Comparison of ENCODE assay signal across 8 cellular contexts in the genomic region with DNA sequence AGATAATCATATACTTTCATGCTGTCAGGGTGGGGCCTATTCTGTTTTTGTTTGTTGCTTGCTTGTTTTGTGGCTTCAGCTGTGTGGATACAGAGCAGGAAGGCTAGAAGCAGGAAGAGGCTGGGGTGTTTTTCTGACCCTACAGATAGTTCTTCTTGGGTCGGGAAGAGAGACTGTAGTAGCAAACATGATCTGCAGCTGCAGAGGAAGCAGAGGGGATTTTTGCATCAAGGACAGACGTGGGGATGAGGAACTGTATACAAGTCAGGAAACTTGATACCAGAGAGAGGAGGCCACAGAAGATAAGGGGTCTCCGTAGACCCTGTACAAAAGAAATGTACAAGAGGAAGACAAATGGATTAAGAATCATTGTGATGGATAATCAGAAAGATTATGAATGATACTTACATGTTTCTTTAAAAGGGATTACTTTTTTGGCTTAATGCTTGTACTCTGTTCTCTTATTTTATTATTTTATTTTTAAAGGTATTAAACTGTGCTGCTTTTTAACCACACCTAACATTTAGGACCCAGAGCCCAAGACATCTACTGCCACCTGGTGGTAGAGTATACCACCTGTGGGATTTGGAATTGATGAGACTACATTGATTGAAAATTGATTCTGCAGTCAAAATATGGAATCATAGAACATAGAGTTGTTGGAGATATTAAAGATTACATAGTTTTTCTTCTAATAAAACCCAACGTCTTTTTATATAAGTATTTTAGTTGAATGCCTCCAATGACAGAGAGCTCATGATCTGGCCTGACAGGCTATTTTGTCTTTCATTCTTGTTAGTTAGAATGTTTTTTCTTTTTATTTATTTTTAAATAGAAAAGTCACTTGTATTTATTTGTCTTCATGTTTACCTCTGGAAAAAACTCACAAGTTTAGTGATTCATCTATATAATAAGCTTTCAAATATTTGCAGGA. TPM values are rescaled to one million over a fixed set of nuclear protein-coding genes. Genes with fewer than 3 reads are reported as not detected.
A peak's percentile ranks its signal among the peaks of the same experiment; 100 is the strongest.
DNase-seq lines count a peak whose midpoint lies in the region; ATAC-seq, FAIRE-seq and TF ChIP-seq lines count a peak whose summit lies in the region.

No MANE protein-coding gene starts in this region.

- H3K4me1 ChIP-seq in kidney (ENCODE audit: control insufficient read depth in 1 of 2, insufficient read depth in 1 of 2, low read depth in 1 of 2, low read length in 2 of 2): peaks cover 0 to 3% of the 10 kb centered on the region in 2 donors

- H3K36me3 ChIP-seq in kidney (ENCODE audit: control insufficient read depth in 1 of 2, insufficient read depth in 2 of 2, low read length in 2 of 2): no peaks in the 10 kb centered on the region

- ATAC-seq in HG02938 (IDR thresholded peaks at IDR 0.05; ENCODE audit: unreplicated experiment): no peak
- no peak for ATAC-seq in HG03442 (IDR thresholded peaks at IDR 0.05; ENCODE audit: unreplicated experiment)

- H3K9ac ChIP-seq in kidney (ENCODE audit: low read length in 2 of 2): no peak overlapping the region

- no peak overlapping the region for H3K4me3 ChIP-seq in kidney (ENCODE audit: low read length in 2 of 2)

- intact Hi-C loops in kidney (cut with DNase I): no loop called here

- no peaks in the 10 kb centered on the region for H3K9me3 ChIP-seq in kidney (ENCODE audit: control insufficient read depth in 1 of 2, low read length in 2 of 2)

- DNase-seq in AG08396 (ENCODE audit: low spot score) (peak; percentile 41), GM10266 (ENCODE audit: extremely low spot score) (peak; percentile 25), NCI-H2029 treated with DMSO at 0.1 percent for 48 hours (lab: John Stamatoyannopoulos, UW) (peak; percentile 38), astrocyte of the hippocampus (ENCODE audit: low read depth, low spot score) (peak; percentile 45), kidney (no peak), mesenteric fat pad (ENCODE audit: low spot score) (no peak)

- no peak overlapping the region for H3K27ac ChIP-seq in kidney (ENCODE audit: low read depth in 2 of 2, low read length in 2 of 2)

- TF ChIP-seq CTCF in GM10266 (IDR thresholded peaks at IDR 0.05; ENCODE audit: control insufficient read depth, insufficient read depth, low read depth, missing control alignments) (peak; percentile 72), kidney (IDR thresholded peaks at IDR 0.05; ENCODE audit: borderline replicate concordance, extremely low read depth, insufficient read depth) (peak; percentile 81)

- peak; percentile 96 for FAIRE-seq in kidney (lab: Jason Lieb, UNC)

RNA-seq across cellular contexts. Expression of gene KALRN, which starts 46.1 kb away (rescaled TPM):
- 55.6 TPM for total RNA-seq in kidney
- polyA plus RNA-seq in kidney (ENCODE audit: insufficient read depth, low read depth, low replicate concordance): 5.8 TPM
- 103 TPM for total RNA-seq in mesenteric fat pad

Comparison
In these comparisons a context has a peak if more than half of its experiments do, and no peak if none do; other contexts are left out.
1. DNase-seq: peak in AG08396 (single experiment), GM10266 (single experiment), NCI-H2029 treated with DMSO at 0.1 percent for 48 hours (single experiment) and astrocyte of the hippocampus (single experiment); none in kidney (single experiment) and mesenteric fat pad (single experiment).